In genomic region chr5:160479926-160480325, GRCh38 we compare ENCODE assay signal across 13 cellular contexts. TPM values are rescaled to one million over a fixed set of nuclear protein-coding genes. Genes with fewer than 3 reads are reported as not detected.
DNase-seq lines count a peak whose midpoint lies in the region; ATAC-seq and TF ChIP-seq lines count a peak whose summit lies in the region.
"Had no signal": no experiment of that assay in that cellular context is flagged by ENCODE, and none has a peak within 500 bp of the region (broad histone marks: within the 10 kb centered on the region; RNA-seq: fewer than 3 reads in every experiment).

No MANE protein-coding gene starts in this region.

- no peak for TF ChIP-seq POLR2A in suprapubic skin (IDR thresholded peaks at IDR 0.05)

- DNase-seq in AG08396 (ENCODE audit: low spot score) (peak; percentile 58), G401 (ENCODE audit: low spot score) (peak; percentile 52), fibroblast of the aortic adventitia (ENCODE audit: low read depth) (peak; percentile 83), NCI-H2107 treated with DMSO at 0.1 percent for 48 hours (lab: John Stamatoyannopoulos, UW; ENCODE audit: unreplicated experiment) (no peak), suprapubic skin (ENCODE audit: low spot score in 2 of 2) (no peak)
- DNase-seq: naive thymus-derived CD4-positive, alpha-beta T cell; NCI-H524 treated with DMSO at 0.1 percent for 48 hours; uterus had no signal

- no peak overlapping the region for H3K27ac ChIP-seq in suprapubic skin
- H3K27ac ChIP-seq: uterus had no signal

- in situ Hi-C loops in G401 (cut with HindIII; ENCODE audit: low sequenced_read_pairs): no loop called here

- TF ChIP-seq CTCF in fibroblast of the aortic adventitia (IDR thresholded peaks at IDR 0.05; ENCODE audit: insufficient read depth, low read length) (no peak), suprapubic skin (IDR thresholded peaks at IDR 0.05) (no peak)

- H3K9me3 ChIP-seq in suprapubic skin: no peaks in the 10 kb centered on the region
- H3K9me3 ChIP-seq: uterus had no signal

- WGBS in suprapubic skin: 27% methylated on average over 7 of the region's 7 CpGs

- no peaks in the 10 kb centered on the region for H3K36me3 ChIP-seq in suprapubic skin
- H3K36me3 ChIP-seq: uterus had no signal

- H3K4me3 Mint-ChIP-seq in activated T-helper 17 cell treated with anti-CD3 and anti-CD28 coated beads, Interleukin-2, amount 50 U/mL, for 72 hours: peak overlapping the region; percentile 68

- H3K4me1 Mint-ChIP-seq in activated T-helper 17 cell treated with anti-CD3 and anti-CD28 coated beads, Interleukin-2, amount 50 U/mL, for 72 hours: peaks cover 28% of the 10 kb centered on the region

- ATAC-seq in activated T-helper 17 cell treated with anti-CD3 and anti-CD28 coated beads, Interleukin-2, amount 50 U/mL, for 72 hours (replicated peaks): peak; percentile 90
- no peak for ATAC-seq in GM18909 (IDR thresholded peaks at IDR 0.05; ENCODE audit: poor library complexity, unreplicated experiment)
- no peak for ATAC-seq in GM18867 (IDR thresholded peaks at IDR 0.05; ENCODE audit: unreplicated experiment)
- ATAC-seq: K562; naive thymus-derived CD4-positive, alpha-beta T cell had no signal

- H3K36me3 Mint-ChIP-seq in activated T-helper 17 cell treated with anti-CD3 and anti-CD28 coated beads, Interleukin-2, amount 50 U/mL, for 72 hours (ENCODE audit: low read depth): peaks cover 64% of the 10 kb centered on the region
- H3K36me3 Mint-ChIP-seq: brain had no signal

- H3K27ac Mint-ChIP-seq in activated T-helper 17 cell treated with anti-CD3 and anti-CD28 coated beads, Interleukin-2, amount 50 U/mL, for 72 hours: peak overlapping the region; percentile 86

- no peak for TF ChIP-seq EP300 in suprapubic skin (IDR thresholded peaks at IDR 0.05)

- no peaks in the 10 kb centered on the region for H3K4me1 ChIP-seq in suprapubic skin
- H3K4me1 ChIP-seq: uterus had no signal

- no peaks in the 10 kb centered on the region for H3K9me3 Mint-ChIP-seq in activated T-helper 17 cell treated with anti-CD3 and anti-CD28 coated beads, Interleukin-2, amount 50 U/mL, for 72 hours
- H3K9me3 Mint-ChIP-seq: naive thymus-derived CD4-positive, alpha-beta T cell had no signal

- no peaks in the 10 kb centered on the region for H3K27me3 ChIP-seq in suprapubic skin
- H3K27me3 ChIP-seq: uterus had no signal

- H3K27me3 Mint-ChIP-seq in activated T-helper 17 cell treated with anti-CD3 and anti-CD28 coated beads, Interleukin-2, amount 50 U/mL, for 72 hours: no peaks in the 10 kb centered on the region
- H3K27me3 Mint-ChIP-seq: brain; naive thymus-derived CD4-positive, alpha-beta T cell had no signal

- H3K4me3 ChIP-seq in fibroblast of the aortic adventitia (ENCODE audit: low read depth, low read length) (no peak overlapping the region), suprapubic skin (no peak overlapping the region)
- H3K4me3 ChIP-seq: K562, uterus had no signal

RNA-seq across cellular contexts. Expression of gene PTTG1, which starts 58.3 kb away (rescaled TPM):
- 403 and 415 TPM in 2 replicates for total RNA-seq in G401 (2014; rRNA removed; shearing (Covaris generic))
- total RNA-seq in activated T-helper 17 cell treated with anti-CD3 and anti-CD28 coated beads, Interleukin-2, amount 50 U/mL, for 72 hours: 100 to 1,000 TPM; 172 to 221 TPM
- total RNA-seq in fibroblast of the aortic adventitia (ENCODE audit: low replicate concordance) (107 and 154 TPM in 2 replicates), suprapubic skin (10 to 100 TPM; 31.7 to 98.9 (median 49.9) TPM)

Comparison
In these comparisons a context has a peak if more than half of its experiments do, and no peak if none do; other contexts are left out.
1. DNase-seq: peak in AG08396 (single experiment), G401 (single experiment) and fibroblast of the aortic adventitia (single experiment); none in NCI-H2107 treated with DMSO at 0.1 percent for 48 hours (single experiment) and suprapubic skin (0 of 2).